In genomic region chr5:138459311-138459710, GRCh38 we compare ENCODE assay signal across 1 cellular context.
A peak's percentile ranks its signal among the peaks of the same experiment; 100 is the strongest.
TF ChIP-seq lines count a peak whose summit lies in the region.

No MANE protein-coding gene starts in this region.

TF ChIP-seq in HepG2, 621 proteins besides CTCF, POLR2A, EP300 and RAD21 (continued from another document and continues in another):
- TF ChIP-seq ZNF280B (CRISPR knock-in tag; IDR thresholded peaks at IDR 0.05; ENCODE audit: borderline replicate concordance) (peak; percentile 36; the same call in 1 of the 2 replicates), ZNF770 (CRISPR knock-in tag; IDR thresholded peaks at IDR 0.05) (0 out of 2 replicates have a peak, but pooled peaks have one; percentile 30), BHLHE40 (IDR thresholded peaks at IDR 0.05; ENCODE audit: low read length) (peak; percentile 49; the same call in 1 of the 2 replicates), RFXAP (CRISPR knock-in tag; IDR thresholded peaks at IDR 0.05; ENCODE audit: borderline replicate concordance) (0 out of 2 replicates have a peak, but pooled peaks have one; percentile 34), KDM3A (CRISPR knock-in tag; IDR thresholded peaks at IDR 0.05; ENCODE audit: low read depth) (no peak), ZBTB4 (CRISPR knock-in tag; IDR thresholded peaks at IDR 0.05; ENCODE audit: borderline replicate concordance) (0 out of 2 replicates have a peak, but pooled peaks have one; percentile 1), TRAFD1 (CRISPR knock-in tag; IDR thresholded peaks at IDR 0.05; ENCODE audit: borderline replicate concordance) (no peak), ZNF746 (CRISPR knock-in tag; IDR thresholded peaks at IDR 0.05) (no peak), FOXP1 (IDR thresholded peaks at IDR 0.05) (no peak), FOXP1 (CRISPR knock-in tag; IDR thresholded peaks at IDR 0.05) (no peak), NCOR1 (IDR thresholded peaks at IDR 0.05; ENCODE audit: borderline replicate concordance, low read length) (no peak), RNF2 (conservative IDR thresholded peaks at IDR 0.05; ENCODE audit: low read depth) (peak; percentile 68; the same call in 1 of the 2 replicates), NFE2L1 (CRISPR knock-in tag; IDR thresholded peaks at IDR 0.05; ENCODE audit: borderline replicate concordance) (peak; percentile 40; the same call in 1 of the 2 replicates), BORCS8-MEF2B (CRISPR knock-in tag; IDR thresholded peaks at IDR 0.05) (peak; percentile 71; the same call in 1 of the 2 replicates), CREBL2 (CRISPR knock-in tag; IDR thresholded peaks at IDR 0.05; ENCODE audit: borderline replicate concordance) (0 out of 2 replicates have a peak, but pooled peaks have one; percentile 59), TARDBP (CRISPR knock-in tag; IDR thresholded peaks at IDR 0.05) (no peak), THAP7 (CRISPR knock-in tag; IDR thresholded peaks at IDR 0.05) (no peak), SOX13 (IDR thresholded peaks at IDR 0.05) (no peak), SOX13 (CRISPR knock-in tag; conservative IDR thresholded peaks at IDR 0.05 in 1 of 2, IDR thresholded peaks at IDR 0.05 in 1 of 2) (no peak), ZNF615 (CRISPR knock-in tag; IDR thresholded peaks at IDR 0.05; ENCODE audit: borderline replicate concordance) (0 out of 2 replicates have a peak, but pooled peaks have one; percentile 25), ZFP91 (CRISPR knock-in tag; IDR thresholded peaks at IDR 0.05; ENCODE audit: borderline replicate concordance) (0 out of 2 replicates have a peak, but pooled peaks have one; percentile 21), SMAD3 (CRISPR knock-in tag; IDR thresholded peaks at IDR 0.05) (peak; percentile 51; the same call in 1 of the 2 replicates), KLF16 (CRISPR knock-in tag; IDR thresholded peaks at IDR 0.05) (peak in 1 of 2 experiments; percentile 88; a peak in 2 of 4 replicates), ZNF589 (CRISPR knock-in tag; conservative IDR thresholded peaks at IDR 0.05) (0 out of 2 replicates have a peak, but pooled peaks have one; percentile 30), SOX5 (CRISPR knock-in tag; IDR thresholded peaks at IDR 0.05; ENCODE audit: borderline replicate concordance) (peak; percentile 79; the same call in 1 of the 2 replicates), NR2C2 (CRISPR knock-in tag; IDR thresholded peaks at IDR 0.05; ENCODE audit: borderline replicate concordance) (peak; percentile 43; the same call in 1 of the 2 replicates), ZNF567 (CRISPR knock-in tag; IDR thresholded peaks at IDR 0.05; ENCODE audit: borderline replicate concordance) (no peak), NFAT5 (CRISPR knock-in tag; IDR thresholded peaks at IDR 0.05) (0 out of 2 replicates have a peak, but pooled peaks have one; percentile 55), HMGXB4 (CRISPR knock-in tag; IDR thresholded peaks at IDR 0.05; ENCODE audit: borderline replicate concordance in 1 of 2, low read depth in 1 of 2) (peak; percentile 33 to 57; a peak in 2 of 4 replicates), ZBTB43 (CRISPR knock-in tag; conservative IDR thresholded peaks at IDR 0.05) (peak; percentile 51; the same call in 1 of the 2 replicates), ZNF296 (CRISPR knock-in tag; conservative IDR thresholded peaks at IDR 0.05) (peak; percentile 61; the same call in 1 of the 2 replicates), FOXK1 (CRISPR knock-in tag; IDR thresholded peaks at IDR 0.05; ENCODE audit: borderline replicate concordance, low read depth) (peak; percentile 33; the same call in 1 of the 2 replicates), MIER3 (CRISPR knock-in tag; IDR thresholded peaks at IDR 0.05; ENCODE audit: borderline replicate concordance) (0 out of 2 replicates have a peak, but pooled peaks have one; percentile 31), NCOA2 (CRISPR knock-in tag; IDR thresholded peaks at IDR 0.05) (peak; percentile 44; the same call in 1 of the 2 replicates), ZFAT (CRISPR knock-in tag; conservative IDR thresholded peaks at IDR 0.05) (no peak), KDM6A (CRISPR knock-in tag; IDR thresholded peaks at IDR 0.05; ENCODE audit: low read depth) (peak; percentile 18; the same call in 1 of the 2 replicates), ZNF572 (CRISPR knock-in tag; IDR thresholded peaks at IDR 0.05) (no peak), ESRRA (CRISPR knock-in tag; IDR thresholded peaks at IDR 0.05; ENCODE audit: low read depth) (0 out of 2 replicates have a peak, but pooled peaks have one; percentile 26)
